8 cellular contexts compared by ENCODE assay signal in the genomic region with DNA sequence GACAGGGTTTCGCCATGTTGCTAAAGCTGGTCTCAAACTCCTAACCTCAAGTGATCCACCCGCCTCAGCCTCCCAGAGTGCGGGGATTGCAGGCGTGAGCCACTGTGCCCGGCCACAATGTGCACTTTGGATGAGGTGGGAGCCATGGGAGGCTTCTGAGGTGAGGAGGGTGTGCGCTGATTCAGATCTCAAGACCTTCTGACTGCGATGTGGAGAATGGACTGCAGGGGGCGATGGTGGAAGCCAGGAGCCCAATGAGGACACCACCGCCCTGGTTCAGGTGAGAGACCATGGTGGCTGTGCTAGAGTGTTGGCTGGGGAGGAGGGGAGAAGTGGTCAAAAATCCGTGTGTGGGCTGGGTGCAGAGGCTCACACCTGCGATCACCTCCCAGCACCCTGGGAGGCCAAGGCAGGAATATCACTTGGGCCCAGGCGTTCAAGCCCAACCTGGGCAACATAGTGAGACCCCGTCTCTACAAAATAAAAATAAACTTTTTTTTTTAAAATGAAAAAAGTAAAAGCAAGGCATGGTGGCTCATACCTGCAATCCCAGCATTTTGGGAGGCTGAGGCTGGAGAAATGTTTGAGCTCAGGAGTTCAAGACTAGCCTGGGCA. TPM values are rescaled to one million over a fixed set of nuclear protein-coding genes. Genes with fewer than 3 reads are reported as not detected.
DNase-seq lines count a peak whose midpoint lies in the region; TF ChIP-seq lines count a peak whose summit lies in the region.

No MANE protein-coding gene starts in this region.

- H3K9me3 ChIP-seq in AG04450 (ENCODE audit: control insufficient read depth, insufficient read depth, low read length) (no peaks in the 10 kb centered on the region), HEK293 (ENCODE audit: control insufficient read depth, insufficient read depth, low read depth, low read length) (no peaks in the 10 kb centered on the region)

- H3K36me3 Mint-ChIP-seq in activated CD4-positive, alpha-beta T cell treated with anti-CD3 and anti-CD28 coated beads, Interleukin-2, amount 10 ng/mL, durations not matched to agents 24 days and 14 days (ENCODE audit: low read depth), result peaks cover 15% of the 10 kb centered on the region

- H3K27ac ChIP-seq in AG04450 (ENCODE audit: low read depth, low read length), result no peak overlapping the region
- H3K27ac ChIP-seq in HEK293 (ENCODE audit: extremely low read depth, low read depth, low read length), result no peak overlapping the region

- H3K4me3 ChIP-seq in AG04450 (ENCODE audit: low read depth, low read length) (no peak overlapping the region), HEK293 (ENCODE audit: low read depth, low read length) (no peak overlapping the region), epithelial cell of proximal tubule (ENCODE audit: low read depth, low read length) (no peak overlapping the region)

- DNase-seq in AG04450 (ENCODE audit: low read depth, low spot score), result no peak
- DNase-seq in activated CD4-positive, alpha-beta T cell treated with anti-CD3 and anti-CD28 coated beads, Interleukin-2, amount 10 ng/mL, durations not matched to agents 24 days and 14 days, result peak; percentile 90
- no peak for DNase-seq in epithelial cell of proximal tubule (ENCODE audit: low read depth)
- peak; percentile 70 to 74 for DNase-seq in stimulated activated CD4-positive, alpha-beta T cell treated with anti-CD3 and anti-CD28 coated beads, Interleukin-2, amount 100 ng/mL, for 24 hours
- DNase-seq in SIG-M5 treated with dmso at 0.1 percent for 504 hours (lab: John Stamatoyannopoulos, UW; ENCODE audit: unreplicated experiment), result no peak
- DNase-seq in NCI-H1105 (lab: John Stamatoyannopoulos, UW), result no peak
- no peak for DNase-seq in cerebellar nuclear complex (lab: John Stamatoyannopoulos, UW)

- H3K4me1 ChIP-seq in HEK293 (ENCODE audit: control insufficient read depth, insufficient read depth, low read length), result peaks cover 1% of the 10 kb centered on the region; the same call in 1 of the 2 replicates

- H3K27ac Mint-ChIP-seq in activated CD4-positive, alpha-beta T cell treated with anti-CD3 and anti-CD28 coated beads, Interleukin-2, amount 10 ng/mL, durations not matched to agents 24 days and 14 days, result no peak overlapping the region

- no peak overlapping the region for H3K4me3 Mint-ChIP-seq in activated CD4-positive, alpha-beta T cell treated with anti-CD3 and anti-CD28 coated beads, Interleukin-2, amount 10 ng/mL, durations not matched to agents 24 days and 14 days

- TF ChIP-seq CTCF in AG04450 (IDR thresholded peaks at IDR 0.05; ENCODE audit: low read depth, low read length) (peak; percentile 49), HEK293 (tag by site-specific recombination; IDR thresholded peaks at IDR 0.05) (0 out of 2 replicates have a peak, but pooled peaks have one; percentile 27), epithelial cell of proximal tubule (conservative IDR thresholded peaks at IDR 0.05; ENCODE audit: low read depth, low read length) (peak; percentile 59)

- intact Hi-C loops in activated CD4-positive, alpha-beta T cell treated with anti-CD3 and anti-CD28 coated beads, Interleukin-2, amount 10 ng/mL, durations not matched to agents 24 days and 14 days (cut with micrococcal nuclease), result no loop called here

- no peaks in the 10 kb centered on the region for H3K9me3 Mint-ChIP-seq in activated CD4-positive, alpha-beta T cell treated with anti-CD3 and anti-CD28 coated beads, Interleukin-2, amount 10 ng/mL, durations not matched to agents 24 days and 14 days

- CTCF ChIA-PET in AG04450 (lab: Charles Lee) (interaction anchor here (0.8 kb wide), 1 partner anchor 110 kb away, joined by 3 read pairs; no protein-coding TSS in a partner anchor), HEK293 (lab: Yijun Ruan, JAX) (interaction anchor here (0.6 to 2.0 kb wide), 8 partner anchors 8 to 583 kb away, joined by 3 to 6 read pairs (median 3); no protein-coding TSS in a partner anchor)

- H3K36me3 ChIP-seq in HEK293 (ENCODE audit: control insufficient read depth in 2 of 2, insufficient read depth in 1 of 2, low read length in 2 of 2), result no peaks in the 10 kb centered on the region; a peak in 1 of 3 replicates

- no peaks in the 10 kb centered on the region for H3K27me3 ChIP-seq in AG04450 (ENCODE audit: control insufficient read depth, insufficient read depth, low read length)

- POLR2A ChIA-PET in AG04450 (lab: Yijun Ruan, JAX) (no interaction called here), HEK293 (lab: Yijun Ruan, JAX) (no interaction called here)

- peaks cover 17% of the 10 kb centered on the region for H3K4me1 Mint-ChIP-seq in activated CD4-positive, alpha-beta T cell treated with anti-CD3 and anti-CD28 coated beads, Interleukin-2, amount 10 ng/mL, durations not matched to agents 24 days and 14 days

- H3K27me3 Mint-ChIP-seq in activated CD4-positive, alpha-beta T cell treated with anti-CD3 and anti-CD28 coated beads, Interleukin-2, amount 10 ng/mL, durations not matched to agents 24 days and 14 days, result no peaks in the 10 kb centered on the region

TF ChIP-seq in HEK293, 187 proteins besides CTCF, POLR2A, EP300 and RAD21:
- TF ChIP-seq GFI1B (tag by site-specific recombination; IDR thresholded peaks at IDR 0.05) (0 out of 2 replicates have a peak, but pooled peaks have one; percentile 14), ZBTB20 (tag by site-specific recombination; IDR thresholded peaks at IDR 0.05) (no peak), ZBTB17 (tag by site-specific recombination; IDR thresholded peaks at IDR 0.05) (0 out of 2 replicates have a peak, but pooled peaks have one; percentile 20), ZNF121 (tag by site-specific recombination; IDR thresholded peaks at IDR 0.05) (peak; percentile 98), ZNF16 (tag by site-specific recombination; IDR thresholded peaks at IDR 0.05; ENCODE audit: low read depth) (peak; percentile 96), ZNF335 (tag by site-specific recombination; conservative IDR thresholded peaks at IDR 0.05) (no peak)
- TF ChIP-seq, protein P1, sequence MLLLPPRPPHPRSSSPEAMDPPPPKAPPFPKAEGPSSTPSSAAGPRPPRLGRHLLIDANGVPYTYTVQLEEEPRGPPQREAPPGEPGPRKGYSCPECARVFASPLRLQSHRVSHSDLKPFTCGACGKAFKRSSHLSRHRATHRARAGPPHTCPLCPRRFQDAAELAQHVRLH (tag by site-specific recombination; IDR thresholded peaks at IDR 0.05), result peak; percentile 36; the same call in 1 of the 2 replicates
- TF ChIP-seq, protein P2, sequence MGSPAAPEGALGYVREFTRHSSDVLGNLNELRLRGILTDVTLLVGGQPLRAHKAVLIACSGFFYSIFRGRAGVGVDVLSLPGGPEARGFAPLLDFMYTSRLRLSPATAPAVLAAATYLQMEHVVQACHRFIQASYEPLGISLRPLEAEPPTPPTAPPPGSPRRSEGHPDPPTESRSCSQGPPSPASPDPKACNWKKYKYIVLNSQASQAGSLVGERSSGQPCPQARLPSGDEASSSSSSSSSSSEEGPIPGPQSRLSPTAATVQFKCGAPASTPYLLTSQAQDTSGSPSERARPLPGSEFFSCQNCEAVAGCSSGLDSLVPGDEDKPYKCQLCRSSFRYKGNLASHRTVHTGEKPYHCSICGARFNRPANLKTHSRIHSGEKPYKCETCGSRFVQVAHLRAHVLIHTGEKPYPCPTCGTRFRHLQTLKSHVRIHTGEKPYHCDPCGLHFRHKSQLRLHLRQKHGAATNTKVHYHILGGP (tag by site-specific recombination; IDR thresholded peaks at IDR 0.05), result no peak

RNA-seq across cellular contexts. Expression of a gene that starts 5.6 kb away (rescaled TPM):
- polyA plus RNA-seq in AG04450 (2011; rRNA removed), result 2.4 and 5.0 TPM in 2 replicates
- 1.0 and 1.3 TPM in 2 replicates for polyA minus RNA-seq in AG04450 (2011; rRNA and poly(A)+ RNA removed)
- 10.6 and 11.0 TPM in 2 replicates for total RNA-seq in activated CD4-positive, alpha-beta T cell treated with anti-CD3 and anti-CD28 coated beads, Interleukin-2, amount 10 ng/mL, durations not matched to agents 24 days and 14 days
- total RNA-seq in epithelial cell of proximal tubule, result 3.0 and 7.0 TPM in 2 replicates

RNA-seq across cellular contexts. Expression of a gene that starts 24.0 kb away (rescaled TPM):
- 5.0 and 6.6 TPM in 2 replicates for polyA plus RNA-seq in AG04450 (2011; rRNA removed)
- 4.7 and 9.3 TPM in 2 replicates for polyA minus RNA-seq in AG04450 (2011; rRNA and poly(A)+ RNA removed)
- total RNA-seq in activated CD4-positive, alpha-beta T cell treated with anti-CD3 and anti-CD28 coated beads, Interleukin-2, amount 10 ng/mL, durations not matched to agents 24 days and 14 days, result 40.6 and 44.6 TPM in 2 replicates
- total RNA-seq in epithelial cell of proximal tubule, result 14.7 and 17.8 TPM in 2 replicates

RNA-seq across cellular contexts. Expression of a gene that starts 29.4 kb away (rescaled TPM):
- 0.50 and 0.53 TPM in 2 replicates for polyA plus RNA-seq in AG04450 (2011; rRNA removed)
- 0.41 and 0.70 TPM in 2 replicates for polyA minus RNA-seq in AG04450 (2011; rRNA and poly(A)+ RNA removed)
- 0.16 and 0.88 TPM in 2 replicates for total RNA-seq in activated CD4-positive, alpha-beta T cell treated with anti-CD3 and anti-CD28 coated beads, Interleukin-2, amount 10 ng/mL, durations not matched to agents 24 days and 14 days
- total RNA-seq in epithelial cell of proximal tubule, result not detected in 2 replicates

RNA-seq across cellular contexts. Expression of a gene that starts 49.3 kb away (rescaled TPM):
- polyA plus RNA-seq in AG04450 (2011; rRNA removed), result 3.6 and 4.4 TPM in 2 replicates
- polyA minus RNA-seq in AG04450 (2011; rRNA and poly(A)+ RNA removed), result 3.6 and 4.5 TPM in 2 replicates
- total RNA-seq in activated CD4-positive, alpha-beta T cell treated with anti-CD3 and anti-CD28 coated beads, Interleukin-2, amount 10 ng/mL, durations not matched to agents 24 days and 14 days, result 17.4 and 17.6 TPM in 2 replicates
- 8.7 and 16.0 TPM in 2 replicates for total RNA-seq in epithelial cell of proximal tubule

RNA-seq across cellular contexts. Expression of a gene that starts 51.7 kb away (rescaled TPM):
- not detected in 2 replicates for polyA plus RNA-seq in AG04450 (2011; rRNA removed)
- not detected in 2 replicates for polyA minus RNA-seq in AG04450 (2011; rRNA and poly(A)+ RNA removed)
- total RNA-seq in activated CD4-positive, alpha-beta T cell treated with anti-CD3 and anti-CD28 coated beads, Interleukin-2, amount 10 ng/mL, durations not matched to agents 24 days and 14 days, result not detected in 2 replicates
- not detected in 2 replicates for total RNA-seq in epithelial cell of proximal tubule

Comparison
In these comparisons a context has a peak if more than half of its experiments do, and no peak if none do; other contexts are left out.
1. DNase-seq: peak in activated CD4-positive, alpha-beta T cell treated with anti-CD3 and anti-CD28 coated beads, Interleukin-2, amount 10 ng/mL, durations not matched to agents 24 days and 14 days (single experiment) and stimulated activated CD4-positive, alpha-beta T cell treated with anti-CD3 and anti-CD28 coated beads, Interleukin-2, amount 100 ng/mL, for 24 hours (2 of 2); none in AG04450 (single experiment), epithelial cell of proximal tubule (single experiment), SIG-M5 treated with dmso at 0.1 percent for 504 hours (single experiment), NCI-H1105 (single experiment) and cerebellar nuclear complex (0 of 2).
2. Peak in every context shown above with its lines, with median percentiles within 50 percentile points of each other: CTCF ChIP-seq.